In the genomic region with DNA sequence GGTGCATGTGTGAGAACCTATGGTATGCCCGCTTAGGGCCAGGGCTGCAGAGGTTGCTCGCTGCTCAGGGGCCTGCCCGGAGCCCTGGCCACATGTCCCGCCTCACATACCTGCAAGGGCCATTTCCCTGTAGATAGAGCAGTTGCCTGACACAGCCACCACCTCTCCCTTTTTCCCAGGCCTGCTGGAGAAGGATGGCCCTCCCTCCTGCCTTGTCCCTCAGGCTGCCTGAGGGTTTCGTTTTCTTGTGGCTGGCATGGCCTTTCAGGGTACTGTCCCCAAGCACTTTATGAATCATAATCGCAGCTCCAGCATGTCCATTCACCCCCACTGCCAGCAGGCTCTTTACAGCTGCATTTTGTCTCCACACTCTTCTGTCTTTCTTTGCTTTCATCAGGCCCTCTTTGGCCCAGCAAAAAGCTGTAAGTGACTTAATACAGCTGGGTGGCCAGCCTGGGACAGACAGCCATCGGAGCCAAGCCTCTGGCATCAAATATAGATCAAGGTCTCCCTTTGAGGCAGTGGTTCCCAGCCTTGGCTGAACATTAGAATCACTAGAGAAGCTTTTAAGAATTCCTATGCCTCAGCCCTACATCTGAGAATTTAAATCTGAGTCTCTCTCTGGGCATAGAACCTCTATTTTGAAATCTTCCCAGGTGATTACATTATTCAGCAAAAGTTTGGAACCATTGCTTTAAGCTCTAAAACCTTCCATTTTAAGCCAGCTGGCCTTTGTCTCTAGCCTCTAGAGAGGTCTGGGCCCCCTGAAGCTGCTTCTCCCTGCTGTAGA, we compare ENCODE assay signal across 1 cellular context.
TF ChIP-seq lines count a peak whose summit lies in the region.

No MANE protein-coding gene starts in this region.

TF ChIP-seq in IMR-90, 13 proteins besides CTCF, POLR2A, EP300 and RAD21 (continued from another document):
- TF ChIP-seq, protein P1, sequence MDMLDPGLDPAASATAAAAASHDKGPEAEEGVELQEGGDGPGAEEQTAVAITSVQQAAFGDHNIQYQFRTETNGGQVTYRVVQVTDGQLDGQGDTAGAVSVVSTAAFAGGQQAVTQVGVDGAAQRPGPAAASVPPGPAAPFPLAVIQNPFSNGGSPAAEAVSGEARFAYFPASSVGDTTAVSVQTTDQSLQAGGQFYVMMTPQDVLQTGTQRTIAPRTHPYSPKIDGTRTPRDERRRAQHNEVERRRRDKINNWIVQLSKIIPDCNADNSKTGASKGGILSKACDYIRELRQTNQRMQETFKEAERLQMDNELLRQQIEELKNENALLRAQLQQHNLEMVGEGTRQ (IDR thresholded peaks at IDR 0.05; ENCODE audit: low read depth, low read length): no peak
- TF ChIP-seq SMC3 (IDR thresholded peaks at IDR 0.05; ENCODE audit: low read depth, low read length): no peak
- no peak for TF ChIP-seq RFX5 (IDR thresholded peaks at IDR 0.05; ENCODE audit: low read depth, low read length)
- no peak for TF ChIP-seq CEBPB (IDR thresholded peaks at IDR 0.05; ENCODE audit: low read depth, low read length)
- no peak for TF ChIP-seq RCOR1 (IDR thresholded peaks at IDR 0.05; ENCODE audit: insufficient replicate concordance, low read length)
- TF ChIP-seq BHLHE40 (IDR thresholded peaks at IDR 0.05; ENCODE audit: low read depth, low read length): no peak
- no peak for TF ChIP-seq MXI1 (IDR thresholded peaks at IDR 0.05; ENCODE audit: borderline replicate concordance, low read depth, low read length)
- TF ChIP-seq CHD1 (IDR thresholded peaks at IDR 0.05; ENCODE audit: low read depth, low read length): no peak
- no peak for TF ChIP-seq NFE2L2 (IDR thresholded peaks at IDR 0.05; ENCODE audit: low read depth, low read length)
